2 cellular contexts compared by ENCODE assay signal in the genomic region with DNA sequence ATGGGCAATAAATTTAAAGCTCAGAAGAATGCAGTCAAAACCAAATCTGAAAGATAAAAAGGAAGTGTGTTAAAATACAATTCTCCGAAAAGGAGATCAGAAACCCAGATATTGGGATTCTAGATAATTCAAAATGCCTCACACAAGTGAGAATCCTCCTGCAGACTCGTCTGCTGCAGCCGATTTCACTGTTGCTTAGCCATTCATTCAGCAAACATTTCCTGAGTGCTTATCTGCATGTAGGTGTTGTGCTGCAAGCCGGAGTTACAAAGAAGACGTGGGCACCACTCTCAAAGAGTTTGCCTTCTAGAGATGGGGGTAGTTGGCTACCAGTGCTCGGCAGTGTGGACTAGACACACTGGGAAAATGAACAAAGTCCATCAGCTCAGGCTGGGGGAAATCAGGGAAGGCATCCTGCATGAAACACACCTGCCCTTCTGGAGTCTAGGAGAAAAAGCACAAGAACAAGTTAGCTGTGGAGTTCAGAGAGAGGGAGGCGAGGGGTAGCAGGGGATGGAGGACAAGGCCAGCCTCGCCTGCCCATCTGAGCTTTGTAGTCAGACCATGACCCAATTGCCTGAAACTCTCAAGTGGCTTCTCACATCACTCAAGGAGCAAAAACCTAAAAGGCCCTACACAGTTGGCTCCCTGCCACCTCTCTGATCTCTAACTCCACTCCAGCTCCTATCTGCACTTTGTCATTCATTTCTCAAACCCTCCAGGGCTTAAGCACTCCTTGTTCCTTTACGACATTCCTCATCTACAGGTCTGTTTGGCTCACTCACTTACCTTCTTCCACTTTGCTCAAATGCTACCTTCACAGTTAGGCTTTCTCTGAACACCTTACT.
TF ChIP-seq lines count a peak whose summit lies in the region.

No MANE protein-coding gene starts in this region.

TF ChIP-seq in HCT116, 20 proteins besides CTCF, POLR2A, EP300 and RAD21:
- TF ChIP-seq YY1 (IDR thresholded peaks at IDR 0.05; ENCODE audit: extremely low read depth, insufficient replicate concordance, low read depth, low read length) (no peak), TCF7L2 (IDR thresholded peaks at IDR 0.05; ENCODE audit: borderline replicate concordance, extremely low read depth, insufficient read depth, insufficient read length) (peak; percentile 95)

TF ChIP-seq in H1, 55 proteins besides CTCF, POLR2A, EP300 and RAD21:
- TF ChIP-seq GTF2F1 (IDR thresholded peaks at IDR 0.05; ENCODE audit: borderline replicate concordance, low read depth, low read length): no peak
- TF ChIP-seq SUZ12 (IDR thresholded peaks at IDR 0.05; ENCODE audit: low read length): no peak
- TF ChIP-seq, protein P1, sequence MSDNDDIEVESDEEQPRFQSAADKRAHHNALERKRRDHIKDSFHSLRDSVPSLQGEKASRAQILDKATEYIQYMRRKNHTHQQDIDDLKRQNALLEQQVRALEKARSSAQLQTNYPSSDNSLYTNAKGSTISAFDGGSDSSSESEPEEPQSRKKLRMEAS (IDR thresholded peaks at IDR 0.05): no peak
- TF ChIP-seq POU5F1 (IDR thresholded peaks at IDR 0.05; ENCODE audit: low read depth, low read length): no peak
- TF ChIP-seq HDAC2 (IDR thresholded peaks at IDR 0.05; ENCODE audit: borderline replicate concordance in 1 of 2, low read depth in 2 of 2, low read length in 2 of 2): no peak
- TF ChIP-seq, protein P2, sequence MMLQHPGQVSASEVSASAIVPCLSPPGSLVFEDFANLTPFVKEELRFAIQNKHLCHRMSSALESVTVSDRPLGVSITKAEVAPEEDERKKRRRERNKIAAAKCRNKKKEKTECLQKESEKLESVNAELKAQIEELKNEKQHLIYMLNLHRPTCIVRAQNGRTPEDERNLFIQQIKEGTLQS (IDR thresholded peaks at IDR 0.05; ENCODE audit: insufficient read depth, low read depth, low read length): no peak
- TF ChIP-seq SAP30 (IDR thresholded peaks at IDR 0.05; ENCODE audit: insufficient read depth, insufficient replicate concordance, low read length): no peak
- TF ChIP-seq, protein P3, sequence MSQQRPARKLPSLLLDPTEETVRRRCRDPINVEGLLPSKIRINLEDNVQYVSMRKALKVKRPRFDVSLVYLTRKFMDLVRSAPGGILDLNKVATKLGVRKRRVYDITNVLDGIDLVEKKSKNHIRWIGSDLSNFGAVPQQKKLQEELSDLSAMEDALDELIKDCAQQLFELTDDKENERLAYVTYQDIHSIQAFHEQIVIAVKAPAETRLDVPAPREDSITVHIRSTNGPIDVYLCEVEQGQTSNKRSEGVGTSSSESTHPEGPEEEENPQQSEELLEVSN (IDR thresholded peaks at IDR 0.05): no peak
- TF ChIP-seq EGR1 (IDR thresholded peaks at IDR 0.05; ENCODE audit: borderline replicate concordance, low read depth, low read length): no peak
- TF ChIP-seq SP4 (IDR thresholded peaks at IDR 0.05; ENCODE audit: low read length): no peak
- no peak for TF ChIP-seq CREB1 (IDR thresholded peaks at IDR 0.05)
